ENCODE assay signal across 2 cellular contexts in the genomic region with DNA sequence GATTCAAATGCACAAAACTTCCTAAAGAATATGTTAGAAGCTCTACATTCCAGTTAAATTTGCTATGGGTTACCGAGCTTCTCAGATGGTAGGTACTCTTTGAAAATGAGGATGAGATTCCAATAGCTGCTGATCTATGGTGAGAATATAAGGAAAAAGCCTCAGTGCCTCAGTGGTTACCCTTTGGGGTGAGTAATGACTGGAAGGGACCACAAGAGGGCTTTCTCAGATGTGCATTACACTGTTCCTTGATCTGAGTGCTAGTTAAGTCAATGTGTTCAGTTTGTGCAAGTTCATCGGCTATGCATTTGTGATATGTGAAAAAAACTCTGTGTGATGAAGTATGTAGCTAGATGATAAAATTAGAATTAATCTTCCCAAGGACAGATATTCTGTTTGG.
A peak's percentile ranks its signal among the peaks of the same experiment; 100 is the strongest.
TF ChIP-seq lines count a peak whose summit lies in the region.

No MANE protein-coding gene starts in this region.

TF ChIP-seq in WTC11, 78 proteins besides CTCF, POLR2A, EP300 and RAD21 (continued from another document):
- TF ChIP-seq, protein P1, sequence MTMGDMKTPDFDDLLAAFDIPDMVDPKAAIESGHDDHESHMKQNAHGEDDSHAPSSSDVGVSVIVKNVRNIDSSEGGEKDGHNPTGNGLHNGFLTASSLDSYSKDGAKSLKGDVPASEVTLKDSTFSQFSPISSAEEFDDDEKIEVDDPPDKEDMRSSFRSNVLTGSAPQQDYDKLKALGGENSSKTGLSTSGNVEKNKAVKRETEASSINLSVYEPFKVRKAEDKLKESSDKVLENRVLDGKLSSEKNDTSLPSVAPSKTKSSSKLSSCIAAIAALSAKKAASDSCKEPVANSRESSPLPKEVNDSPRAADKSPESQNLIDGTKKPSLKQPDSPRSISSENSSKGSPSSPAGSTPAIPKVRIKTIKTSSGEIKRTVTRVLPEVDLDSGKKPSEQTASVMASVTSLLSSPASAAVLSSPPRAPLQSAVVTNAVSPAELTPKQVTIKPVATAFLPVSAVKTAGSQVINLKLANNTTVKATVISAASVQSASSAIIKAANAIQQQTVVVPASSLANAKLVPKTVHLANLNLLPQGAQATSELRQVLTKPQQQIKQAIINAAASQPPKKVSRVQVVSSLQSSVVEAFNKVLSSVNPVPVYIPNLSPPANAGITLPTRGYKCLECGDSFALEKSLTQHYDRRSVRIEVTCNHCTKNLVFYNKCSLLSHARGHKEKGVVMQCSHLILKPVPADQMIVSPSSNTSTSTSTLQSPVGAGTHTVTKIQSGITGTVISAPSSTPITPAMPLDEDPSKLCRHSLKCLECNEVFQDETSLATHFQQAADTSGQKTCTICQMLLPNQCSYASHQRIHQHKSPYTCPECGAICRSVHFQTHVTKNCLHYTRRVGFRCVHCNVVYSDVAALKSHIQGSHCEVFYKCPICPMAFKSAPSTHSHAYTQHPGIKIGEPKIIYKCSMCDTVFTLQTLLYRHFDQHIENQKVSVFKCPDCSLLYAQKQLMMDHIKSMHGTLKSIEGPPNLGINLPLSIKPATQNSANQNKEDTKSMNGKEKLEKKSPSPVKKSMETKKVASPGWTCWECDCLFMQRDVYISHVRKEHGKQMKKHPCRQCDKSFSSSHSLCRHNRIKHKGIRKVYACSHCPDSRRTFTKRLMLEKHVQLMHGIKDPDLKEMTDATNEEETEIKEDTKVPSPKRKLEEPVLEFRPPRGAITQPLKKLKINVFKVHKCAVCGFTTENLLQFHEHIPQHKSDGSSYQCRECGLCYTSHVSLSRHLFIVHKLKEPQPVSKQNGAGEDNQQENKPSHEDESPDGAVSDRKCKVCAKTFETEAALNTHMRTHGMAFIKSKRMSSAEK (CRISPR knock-in tag; IDR thresholded peaks at IDR 0.05; ENCODE audit: borderline replicate concordance), result no peak
- TF ChIP-seq ZNF416 (CRISPR knock-in tag; IDR thresholded peaks at IDR 0.05), result no peak
- TF ChIP-seq RELA (CRISPR knock-in tag; IDR thresholded peaks at IDR 0.05; ENCODE audit: borderline replicate concordance), result no peak
- TF ChIP-seq SP1 (CRISPR knock-in tag; conservative IDR thresholded peaks at IDR 0.05), result no peak

TF ChIP-seq in HepG2, 621 proteins besides CTCF, POLR2A, EP300 and RAD21 (continued from another document):
- TF ChIP-seq, protein P2, sequence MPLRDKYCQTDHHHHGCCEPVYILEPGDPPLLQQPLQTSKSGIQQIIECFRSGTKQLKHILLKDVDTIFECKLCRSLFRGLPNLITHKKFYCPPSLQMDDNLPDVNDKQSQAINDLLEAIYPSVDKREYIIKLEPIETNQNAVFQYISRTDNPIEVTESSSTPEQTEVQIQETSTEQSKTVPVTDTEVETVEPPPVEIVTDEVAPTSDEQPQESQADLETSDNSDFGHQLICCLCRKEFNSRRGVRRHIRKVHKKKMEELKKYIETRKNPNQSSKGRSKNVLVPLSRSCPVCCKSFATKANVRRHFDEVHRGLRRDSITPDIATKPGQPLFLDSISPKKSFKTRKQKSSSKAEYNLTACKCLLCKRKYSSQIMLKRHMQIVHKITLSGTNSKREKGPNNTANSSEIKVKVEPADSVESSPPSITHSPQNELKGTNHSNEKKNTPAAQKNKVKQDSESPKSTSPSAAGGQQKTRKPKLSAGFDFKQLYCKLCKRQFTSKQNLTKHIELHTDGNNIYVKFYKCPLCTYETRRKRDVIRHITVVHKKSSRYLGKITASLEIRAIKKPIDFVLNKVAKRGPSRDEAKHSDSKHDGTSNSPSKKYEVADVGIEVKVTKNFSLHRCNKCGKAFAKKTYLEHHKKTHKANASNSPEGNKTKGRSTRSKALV (CRISPR knock-in tag; IDR thresholded peaks at IDR 0.05), result 0 out of 2 replicates have a peak, but pooled peaks have one; percentile 25
